In the genomic region with DNA sequence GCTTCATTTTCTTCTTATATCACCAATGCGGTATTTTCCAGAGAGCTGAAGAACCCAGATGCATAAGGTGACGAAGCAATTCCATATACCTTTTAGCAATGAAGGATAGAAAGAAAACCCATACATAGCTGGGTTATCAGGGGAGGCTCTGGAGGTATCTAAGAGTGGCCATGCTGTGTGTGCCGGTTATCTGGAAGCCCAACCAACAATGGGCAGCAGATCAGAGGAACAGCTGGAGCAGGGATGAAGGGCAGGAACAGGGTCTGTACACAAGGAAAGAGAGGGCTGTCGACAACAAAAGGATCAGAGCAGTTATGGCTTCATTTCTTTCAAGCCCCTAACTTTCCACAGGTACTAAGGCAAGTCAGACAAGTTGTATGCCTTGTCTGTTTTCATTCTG, we compare ENCODE assay signal across 1 cellular context.
TF ChIP-seq lines count a peak whose summit lies in the region.

No MANE protein-coding gene starts in this region.

TF ChIP-seq in IMR-90, 13 proteins besides CTCF, POLR2A, EP300 and RAD21 (continued from another document):
- TF ChIP-seq, protein P1, sequence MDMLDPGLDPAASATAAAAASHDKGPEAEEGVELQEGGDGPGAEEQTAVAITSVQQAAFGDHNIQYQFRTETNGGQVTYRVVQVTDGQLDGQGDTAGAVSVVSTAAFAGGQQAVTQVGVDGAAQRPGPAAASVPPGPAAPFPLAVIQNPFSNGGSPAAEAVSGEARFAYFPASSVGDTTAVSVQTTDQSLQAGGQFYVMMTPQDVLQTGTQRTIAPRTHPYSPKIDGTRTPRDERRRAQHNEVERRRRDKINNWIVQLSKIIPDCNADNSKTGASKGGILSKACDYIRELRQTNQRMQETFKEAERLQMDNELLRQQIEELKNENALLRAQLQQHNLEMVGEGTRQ (IDR thresholded peaks at IDR 0.05; ENCODE audit: low read depth, low read length): no peak
- no peak for TF ChIP-seq NFE2L2 (IDR thresholded peaks at IDR 0.05; ENCODE audit: low read depth, low read length)
